ENCODE assay signal across 26 cellular contexts in genomic region chr7:155524018-155524556, GRCh38. TPM values are rescaled to one million over a fixed set of nuclear protein-coding genes. Genes with fewer than 3 reads are reported as not detected.
DNase-seq lines count a peak whose midpoint lies in the region; ATAC-seq and TF ChIP-seq lines count a peak whose summit lies in the region.
"Had no signal": no experiment of that assay in that cellular context is flagged by ENCODE, and none has a peak within 500 bp of the region (broad histone marks: within the 10 kb centered on the region; RNA-seq: fewer than 3 reads in every experiment).

No MANE protein-coding gene starts in this region.

- ATAC-seq in PC-3: peak; percentile 38
- ATAC-seq: GM23338, WTC11 had no signal

- no peak overlapping the region for H3K4me3 ChIP-seq in PC-3 (ENCODE audit: low read length)
- H3K4me3 ChIP-seq: GM23338, stomach, tibial nerve had no signal

- no peak overlapping the region for H3K27ac ChIP-seq in PC-3 (ENCODE audit: low read length)
- H3K27ac ChIP-seq: stomach, tibial nerve had no signal

- no peak overlapping the region for H3K4me2 ChIP-seq in PC-3 (ENCODE audit: low read length)
- H3K4me2 ChIP-seq: GM23338 had no signal

- TF ChIP-seq CTCF in GM13977 (IDR thresholded peaks at IDR 0.05; ENCODE audit: extremely low read depth, insufficient read depth, missing control alignments): peak; percentile 28
- TF ChIP-seq CTCF in PC-3 (conservative IDR thresholded peaks at IDR 0.05; ENCODE audit: low read depth, low read length): no peak

- H3K9me2 ChIP-seq in PC-3 (replicated peaks; ENCODE audit: low read length): no peaks in the 10 kb centered on the region

- intact Hi-C loops in PC-3 (cut with micrococcal nuclease): loop anchor here (5.0 kb wide), 2 partner anchors 142 to 597 kb away; no protein-coding TSS in a partner anchor

- CTCF ChIA-PET in PC-3 (lab: Charles Lee): interaction anchor here (0.6 kb wide), 1 partner anchor 62 kb away, joined by 3 read pairs; no protein-coding TSS in a partner anchor

- POLR2A ChIA-PET in PC-3 (lab: Charles Lee; ENCODE audit: unreplicated experiment): no interaction called here

- BruUV-seq in PC-3 (replicated peaks; lab: Mats Ljungman, UMichigan): no TSS peak

- H3K36me3 ChIP-seq in PC-3 (ENCODE audit: low read depth, low read length): no peaks in the 10 kb centered on the region
- H3K36me3 ChIP-seq: stomach had no signal

- no peaks in the 10 kb centered on the region for H3K9me3 ChIP-seq in PC-3 (ENCODE audit: low read length)
- H3K9me3 ChIP-seq: stomach, tibial nerve had no signal

- DNase-seq in NCI-H82 (lab: John Stamatoyannopoulos, UW): peak; percentile 14
- no peak for DNase-seq in NCI-H82 treated with DMSO at 0.1 percent for 48 hours (lab: John Stamatoyannopoulos, UW; ENCODE audit: unreplicated experiment)
- DNase-seq in GM13977 (ENCODE audit: low spot score): no peak
- no peak for DNase-seq in PC-3
- peak; percentile 19 for DNase-seq in myocyte (ENCODE audit: low read depth)
- DNase-seq in SW 1271 (lab: John Stamatoyannopoulos, UW): no peak
- DNase-seq in D341Med (ENCODE audit: low spot score): no peak
- no peak for DNase-seq in NCI-H748 (lab: John Stamatoyannopoulos, UW; ENCODE audit: unreplicated experiment)
- DNase-seq: activated naive CD4-positive, alpha-beta T cell treated with anti-CD3 and anti-CD28 coated beads, Interleukin-2, amount 10 ng/mL, durations not matched to agents 7 days and 5 days; CD4-positive, alpha-beta memory T cell; DMS153; islet precursor cell; MV-4-11; naive B cell; NCI-H2171 treated with DMSO at 0.1 percent for 48 hours; occipital lobe; small intestine; stimulated activated CD4-positive, alpha-beta T cell treated with anti-CD3 and anti-CD28 coated beads, Interleukin-1b, Interleukin-23, amount 100 ng/mL, for 48 hours; stimulated activated CD8-positive, alpha-beta memory T cell treated with anti-CD3 and anti-CD28 coated beads, Interleukin-4, amount 100 ng/mL, for 48 hours; stomach had no signal

- no peaks in the 10 kb centered on the region for H4K20me1 ChIP-seq in PC-3 (ENCODE audit: low read length)

- H2AFZ ChIP-seq in PC-3 (ENCODE audit: low read length): no peak overlapping the region
- H2AFZ ChIP-seq: GM23338 had no signal

- H3K79me2 ChIP-seq in PC-3 (ENCODE audit: low read length): no peaks in the 10 kb centered on the region

- no peak overlapping the region for H3K9ac ChIP-seq in PC-3 (ENCODE audit: low read length)

- H3F3A ChIP-seq in PC-3 (ENCODE audit: low read length, unreplicated experiment): no peaks in the 10 kb centered on the region

- in situ Hi-C loops in GM13977 (cut with MboI; ENCODE audit: low pct_unique_long_range_greater_than_20kb, low sequenced_read_pairs, unreplicated experiment): no loop called here

- peaks cover 78% of the 10 kb centered on the region for H3K27me3 ChIP-seq in PC-3 (ENCODE audit: low read length)

- H3K4me1 ChIP-seq in PC-3 (ENCODE audit: insufficient read depth, low read length): no peaks in the 10 kb centered on the region
- H3K4me1 ChIP-seq: stomach, tibial nerve had no signal

RNA-seq across cellular contexts. Expression of gene CNPY1, which starts 22.3 kb away (rescaled TPM):
- not detected in 2 replicates for total RNA-seq in PC-3 (2014; rRNA removed)
- 0.68 and 2.2 TPM in 2 replicates for total RNA-seq in myocyte
- not detected for polyA plus RNA-seq in myocyte (2012)
- total RNA-seq: A172; CD4-positive, alpha-beta memory T cell; chondrocyte; GM23338; liver had no signal
- polyA plus RNA-seq: CD4-positive, alpha-beta memory T cell; GM23338; liver; small intestine; stomach had no signal

Comparison
In these comparisons a context has a peak if more than half of its experiments do, and no peak if none do; other contexts are left out.
1. DNase-seq: peak in NCI-H82 (single experiment) and myocyte (single experiment); none in NCI-H82 treated with DMSO at 0.1 percent for 48 hours (single experiment), GM13977 (single experiment), PC-3 (single experiment), SW 1271 (0 of 2), D341Med (single experiment) and NCI-H748 (single experiment).